Comparison of ENCODE assay signal across 8 cellular contexts in genomic region chr3:136787226-136787793, GRCh38. TPM values are rescaled to one million over a fixed set of nuclear protein-coding genes. Genes with fewer than 3 reads are reported as not detected.
DNase-seq lines count a peak whose midpoint lies in the region; ATAC-seq lines count a peak whose summit lies in the region.

No MANE protein-coding gene starts in this region.

- H3K36me3 ChIP-seq in Karpas-422 (ENCODE audit: insufficient read depth, low read length) (no peaks in the 10 kb centered on the region), subcutaneous abdominal adipose tissue (ENCODE audit: control insufficient read depth in 5 of 5, insufficient read depth in 5 of 5, low read length in 5 of 5) (no peaks in the 10 kb centered on the region)

- no peaks in the 10 kb centered on the region; the same call in 1 of the 2 replicates for H3K27me3 ChIP-seq in Karpas-422 (ENCODE audit: low read length)
- H3K27me3 ChIP-seq in layer of hippocampus (ENCODE audit: control insufficient read depth, insufficient read depth, low read length) = no peaks in the 10 kb centered on the region
- no peaks in the 10 kb centered on the region for H3K27me3 ChIP-seq in subcutaneous abdominal adipose tissue (ENCODE audit: control insufficient read depth in 5 of 5, insufficient read depth in 4 of 5, low read length in 5 of 5)

- ATAC-seq in GM21381 (IDR thresholded peaks at IDR 0.05; ENCODE audit: unreplicated experiment) = peak; percentile 83

- H2AFZ ChIP-seq in Karpas-422 (ENCODE audit: low read length) = peak overlapping the region; percentile 84

- no peaks in the 10 kb centered on the region for H4K20me1 ChIP-seq in Karpas-422 (ENCODE audit: insufficient read depth, low read depth, low read length)

- no peaks in the 10 kb centered on the region for H3K9me3 ChIP-seq in Karpas-422 (ENCODE audit: low read length)
- H3K9me3 ChIP-seq in subcutaneous abdominal adipose tissue (ENCODE audit: control insufficient read depth in 5 of 5, low read length in 5 of 5) = no peaks in the 10 kb centered on the region

- H3K27ac ChIP-seq in Karpas-422 (ENCODE audit: low read length) = no peak overlapping the region
- peak overlapping the region; percentile 55 for H3K27ac ChIP-seq in layer of hippocampus (ENCODE audit: low read depth, low read length)
- H3K27ac ChIP-seq in subcutaneous abdominal adipose tissue (ENCODE audit: low read depth, low read length) = peak overlapping the region; percentile 95

- H3K9ac ChIP-seq in Karpas-422 (ENCODE audit: low read length) = no peak overlapping the region
- peak overlapping the region in 1 of 5 donors; percentile 53 for H3K9ac ChIP-seq in subcutaneous abdominal adipose tissue (ENCODE audit: low read length in 5 of 5)

- peak; percentile 41 for DNase-seq in ELR (ENCODE audit: low read depth)
- DNase-seq in Karpas-422 = no peak
- peak; percentile 42 for DNase-seq in amniotic epithelial cell (ENCODE audit: low read depth)
- no peak for DNase-seq in NCI-H1105 (lab: John Stamatoyannopoulos, UW)
- DNase-seq in HuH-7 (ENCODE audit: low spot score) = no peak

- peaks cover 14% of the 10 kb centered on the region for H3K4me1 ChIP-seq in Karpas-422 (ENCODE audit: low read length)
- H3K4me1 ChIP-seq in subcutaneous abdominal adipose tissue (ENCODE audit: control insufficient read depth in 5 of 5, insufficient read depth in 5 of 5, low read length in 5 of 5) = peaks cover 2 to 29% (median 19%) of the 10 kb centered on the region in 5 donors

- H3K9me2 ChIP-seq in Karpas-422 (replicated peaks; ENCODE audit: insufficient read depth, low read length) = no peaks in the 10 kb centered on the region

- no peak overlapping the region for H3K4me2 ChIP-seq in Karpas-422 (ENCODE audit: low read depth, low read length, poor library complexity, severe bottlenecking)

- H3K4me3 ChIP-seq in Karpas-422 (ENCODE audit: low read length) (no peak overlapping the region), subcutaneous abdominal adipose tissue (ENCODE audit: low read depth in 1 of 5, low read length in 5 of 5) (peak overlapping the region in 4 of 5 donors; percentile 11 to 47 (median 32))

- no peaks in the 10 kb centered on the region for H3K79me2 ChIP-seq in Karpas-422 (ENCODE audit: low read length)

RNA-seq across cellular contexts. Expression of gene SLC35G2, which starts 31.6 kb away (rescaled TPM):
- total RNA-seq in Karpas-422 (2014; rRNA removed; shearing (Covaris generic); ENCODE audit: low replicate concordance) = 11.4 and 17.0 TPM in 2 replicates

RNA-seq across cellular contexts. Expression of gene STAG1, which starts 35.1 kb away (rescaled TPM):
- total RNA-seq in Karpas-422 (2014; rRNA removed; shearing (Covaris generic); ENCODE audit: low replicate concordance) = 12.6 and 13.7 TPM in 2 replicates

Comparison
In these comparisons a context has a peak if more than half of its experiments do, and no peak if none do; other contexts are left out.
1. DNase-seq: peak in ELR (single experiment) and amniotic epithelial cell (single experiment); none in Karpas-422 (single experiment), NCI-H1105 (single experiment) and HuH-7 (single experiment).